26 cellular contexts compared by ENCODE assay signal in the genomic region with DNA sequence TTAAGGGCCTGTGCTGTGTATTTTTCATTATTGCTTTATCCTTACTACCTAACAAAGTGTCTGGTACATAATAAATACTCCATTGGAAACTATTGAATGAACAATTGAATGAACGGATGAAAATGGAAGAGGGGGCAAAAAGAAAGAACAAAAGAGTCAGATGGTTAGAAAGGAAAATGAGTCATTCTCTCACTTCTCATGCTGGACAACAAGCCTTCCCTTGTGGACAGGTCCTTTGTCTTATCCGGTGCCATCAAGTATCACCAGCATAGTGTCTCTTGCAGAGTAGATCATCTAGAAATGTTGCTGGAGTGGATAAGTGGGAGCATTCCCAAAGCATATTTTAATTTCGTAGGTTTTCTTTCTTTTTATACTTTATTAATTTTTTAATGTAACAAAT.
A peak's percentile ranks its signal among the peaks of the same experiment; 100 is the strongest.
DNase-seq lines count a peak whose midpoint lies in the region; ATAC-seq, FAIRE-seq and TF ChIP-seq lines count a peak whose summit lies in the region.
"Had no signal": no experiment of that assay in that cellular context is flagged by ENCODE, and none has a peak within 500 bp of the region (broad histone marks: within the 10 kb centered on the region; RNA-seq: fewer than 3 reads in every experiment).

No MANE protein-coding gene starts in this region.

- no peaks in the 10 kb centered on the region for H3K4me1 Mint-ChIP-seq in type B pancreatic cell (ENCODE audit: unreplicated experiment)
- peaks cover 18% of the 10 kb centered on the region for H3K4me1 Mint-ChIP-seq in activated CD4-positive, alpha-beta memory T cell treated with anti-CD3 and anti-CD28 coated beads, Interleukin-2, amount 10 ng/mL, durations not matched to agents 7 days and 5 days

- no peaks in the 10 kb centered on the region for H3K27me3 ChIP-seq in GM23248 (replicated peaks; ENCODE audit: insufficient read depth)
- H3K27me3 ChIP-seq in K562 (ENCODE audit: control insufficient read depth in 2 of 2, insufficient read depth in 2 of 2, low read length in 2 of 2), result no peaks in the 10 kb centered on the region
- H3K27me3 ChIP-seq: BLaER1 had no signal

- peaks cover 58% of the 10 kb centered on the region for H3F3A ChIP-seq in GM23248 (ENCODE audit: insufficient read depth)

- H3K4me3 Mint-ChIP-seq in type B pancreatic cell, result no peak overlapping the region
- no peak overlapping the region for H3K4me3 Mint-ChIP-seq in activated CD4-positive, alpha-beta memory T cell treated with anti-CD3 and anti-CD28 coated beads, Interleukin-2, amount 10 ng/mL, durations not matched to agents 7 days and 5 days
- H3K4me3 Mint-ChIP-seq: CD4-positive, alpha-beta memory T cell had no signal

- peaks cover 92% of the 10 kb centered on the region for H3K79me2 ChIP-seq in GM23248 (ENCODE audit: insufficient read depth)
- H3K79me2 ChIP-seq in K562 (ENCODE audit: control insufficient read depth, insufficient read depth, low read length), result no peaks in the 10 kb centered on the region

- H3K27ac Mint-ChIP-seq in type B pancreatic cell, result peak overlapping the region; percentile 15
- no peak overlapping the region for H3K27ac Mint-ChIP-seq in activated CD4-positive, alpha-beta memory T cell treated with anti-CD3 and anti-CD28 coated beads, Interleukin-2, amount 10 ng/mL, durations not matched to agents 7 days and 5 days

- peaks cover 28% of the 10 kb centered on the region for H3K36me3 Mint-ChIP-seq in type B pancreatic cell
- H3K36me3 Mint-ChIP-seq in activated CD4-positive, alpha-beta memory T cell treated with anti-CD3 and anti-CD28 coated beads, Interleukin-2, amount 10 ng/mL, durations not matched to agents 7 days and 5 days (ENCODE audit: low read depth), result peaks cover 54% of the 10 kb centered on the region

- WGBS in GM23248 (ENCODE audit: low coverage in 1 of 2, low lambda C conversion rate in 2 of 2, missing lambda C conversion rate in 2 of 2), 2 experiments, result 97 to 99% methylated on average over 3 of the region's 3 CpGs
- WGBS in K562 (ENCODE audit: insufficient coverage, low coverage, missing lambda C conversion rate), result 55% methylated on average over 3 of the region's 3 CpGs

- no peak for ATAC-seq in K562

- no peaks in the 10 kb centered on the region for H3K9me3 Mint-ChIP-seq in type B pancreatic cell
- peaks cover 2% of the 10 kb centered on the region for H3K9me3 Mint-ChIP-seq in activated CD4-positive, alpha-beta memory T cell treated with anti-CD3 and anti-CD28 coated beads, Interleukin-2, amount 10 ng/mL, durations not matched to agents 7 days and 5 days
- H3K9me3 Mint-ChIP-seq: CD4-positive, alpha-beta memory T cell had no signal

- H3K4me3 ChIP-seq in GM23248, result no peak overlapping the region
- H3K4me3 ChIP-seq in K562, result no peak overlapping the region
- H3K4me3 ChIP-seq: BLaER1 had no signal

- no peaks in the 10 kb centered on the region for H3K27me3 Mint-ChIP-seq in type B pancreatic cell
- H3K27me3 Mint-ChIP-seq in activated CD4-positive, alpha-beta memory T cell treated with anti-CD3 and anti-CD28 coated beads, Interleukin-2, amount 10 ng/mL, durations not matched to agents 7 days and 5 days, result no peaks in the 10 kb centered on the region
- H3K27me3 Mint-ChIP-seq: CD4-positive, alpha-beta memory T cell had no signal

- TF ChIP-seq CTCF in K562 (IDR thresholded peaks at IDR 0.05 in 2 of 3, conservative IDR thresholded peaks at IDR 0.05 in 1 of 3; ENCODE audit: insufficient read depth in 2 of 3, low read depth in 1 of 3, low read length in 3 of 3) (no peak), type B pancreatic cell (conservative IDR thresholded peaks at IDR 0.05) (no peak)

- BruUV-seq in K562 (replicated peaks; lab: Mats Ljungman, UMichigan), result no TSS peak

- CTCF ChIA-PET in K562 (lab: Yijun Ruan, JAX; ENCODE audit: low intra/inter-chr PET ratio), result no interaction called here
- CTCF ChIA-PET in activated CD4-positive, alpha-beta memory T cell treated with anti-CD3 and anti-CD28 coated beads, Interleukin-2, amount 10 ng/mL, durations not matched to agents 7 days and 5 days (lab: Charles Lee), result no interaction called here

- H3K36me3 ChIP-seq in GM23248 (ENCODE audit: low read depth) (peaks cover 50% of the 10 kb centered on the region), K562 (ENCODE audit: control insufficient read depth, insufficient read depth, low read length) (0 out of 3 replicates have a peak, but pooled peaks cover 7% of the 10 kb centered on the region)

- in situ Hi-C loops in GM23248 (cut with MboI), result no loop called here
- in situ Hi-C loops in K562 (cut with MboI), result no loop called here

- H3K9me2 ChIP-seq in GM23248 (ENCODE audit: insufficient read depth), result no peaks in the 10 kb centered on the region

- H3K9me3 ChIP-seq in GM23248 (ENCODE audit: low read depth), result no peaks in the 10 kb centered on the region
- no peaks in the 10 kb centered on the region for H3K9me3 ChIP-seq in K562 (replicated peaks; ENCODE audit: control insufficient read depth, insufficient read depth, low read depth, low read length)

- H3K4me2 ChIP-seq in GM23248 (ENCODE audit: unreplicated experiment), result no peak overlapping the region
- no peak overlapping the region for H3K4me2 ChIP-seq in K562 (ENCODE audit: insufficient read depth, low read length)
- H3K4me2 ChIP-seq: BLaER1 had no signal

- DNase-seq in GM23248 (no peak), K562 (ENCODE audit: extremely low read depth in 1 of 4, low spot score in 3 of 4) (no peak), medulla oblongata (ENCODE audit: extremely low spot score) (peak; percentile 48), type B pancreatic cell (ENCODE audit: extremely low spot score, unreplicated experiment) (no peak), NAMALWA (ENCODE audit: low spot score) (no peak), CD1c-positive myeloid dendritic cell (ENCODE audit: extremely low spot score) (no peak)
- no peak for DNase-seq in activated CD4-positive, alpha-beta memory T cell treated with anti-CD3 and anti-CD28 coated beads, Interleukin-2, amount 10 ng/mL, durations not matched to agents 7 days and 5 days
- DNase-seq: Calu3; CD4-positive, alpha-beta memory T cell; DMS153; GOT3; HCEC 1CT; KG1; NCI-H1092 treated with DMSO at 0.1 percent for 48 hours; NCI-H146; NCI-H2029; NCI-H2227 treated with DMSO at 0.1 percent for 48 hours; NCI-H510A; NCI-H774; NK-92 treated with Interleukin-12 subunit alpha and Interleukin-12 subunit beta, amount 100 ng/mL, for 24 hours; SHP77 treated with DMSO at 0.1 percent for 48 hours had no signal

- no peak for TF ChIP-seq EP300 in K562 (IDR thresholded peaks at IDR 0.05; ENCODE audit: low read length)

- TF ChIP-seq RAD21 in K562 (CRISPR knock-in tag; conservative IDR thresholded peaks at IDR 0.05 in 1 of 2, IDR thresholded peaks at IDR 0.05 in 1 of 2), result no peak

- H3K4me1 ChIP-seq in GM23248 (ENCODE audit: insufficient read depth) (no peaks in the 10 kb centered on the region; the same call in 1 of the 2 replicates), K562 (replicated peaks in 1 of 2; ENCODE audit: control insufficient read depth in 2 of 2, insufficient read depth in 2 of 2, low read length in 2 of 2) (peaks cover 3 to 9% of the 10 kb centered on the region in 2 experiments; a peak in 3 of 5 replicates)
- H3K4me1 ChIP-seq: BLaER1 had no signal

- H3K9ac ChIP-seq in GM23248, result no peak overlapping the region
- H3K9ac ChIP-seq in K562 (ENCODE audit: insufficient read depth in 1 of 2, low read depth in 2 of 2, low read length in 2 of 2), result no peak overlapping the region
- H3K9ac ChIP-seq: BLaER1 had no signal

- TF ChIP-seq POLR2A in K562 (conservative IDR thresholded peaks at IDR 0.05), result no peak

- H3K9me1 ChIP-seq in K562 (ENCODE audit: control insufficient read depth, insufficient read depth, low read length), result no peaks in the 10 kb centered on the region

- intact Hi-C loops in K562 (cut with micrococcal nuclease), result no loop called here

- H4K20me1 ChIP-seq in GM23248 (ENCODE audit: insufficient read depth) (peaks cover 3% of the 10 kb centered on the region; the same call in 1 of the 2 replicates), K562 (replicated peaks; ENCODE audit: control insufficient read depth, insufficient read depth, low read length) (no peaks in the 10 kb centered on the region)
- H4K20me1 ChIP-seq: BLaER1 had no signal

- POLR2A ChIA-PET in K562 (lab: Yijun Ruan, JAX), result no interaction called here
- POLR2A ChIA-PET in activated CD4-positive, alpha-beta memory T cell treated with anti-CD3 and anti-CD28 coated beads, Interleukin-2, amount 10 ng/mL, durations not matched to agents 7 days and 5 days (lab: Charles Lee), result no interaction called here

- peak; percentile 42 for FAIRE-seq in K562 (lab: Jason Lieb, UNC)
- FAIRE-seq: GM12892, GM18507 had no signal

- H3K27ac ChIP-seq in GM23248 (0 out of 2 replicates have a peak overlapping the region, but pooled peaks have one; percentile 3), K562 (ENCODE audit: extremely low read depth, low read depth, low read length) (no peak overlapping the region)
- H3K27ac ChIP-seq: BLaER1, HL-60, RWPE1 had no signal

- no peak overlapping the region for H2AFZ ChIP-seq in GM23248
- H2AFZ ChIP-seq in K562 (ENCODE audit: low read depth, low read length), result no peak overlapping the region

TF ChIP-seq in K562, 482 proteins besides CTCF, POLR2A, EP300 and RAD21 (continues in another document):
- TF ChIP-seq MCM3 (IDR thresholded peaks at IDR 0.05) (no peak), U2AF1 (optimal IDR thresholded peaks at IDR 0.05; ENCODE audit: low read depth, low read length) (no peak), WHSC1 (IDR thresholded peaks at IDR 0.05; ENCODE audit: low read length) (no peak), PREB (CRISPR knock-in tag; IDR thresholded peaks at IDR 0.05) (no peak), ETV5 (CRISPR knock-in tag; IDR thresholded peaks at IDR 0.05; ENCODE audit: low read depth) (no peak), ZNF586 (CRISPR knock-in tag; conservative IDR thresholded peaks at IDR 0.05) (no peak), GTF2B (IDR thresholded peaks at IDR 0.05; ENCODE audit: extremely low read depth, insufficient read length) (no peak), TRIM24 (IDR thresholded peaks at IDR 0.05) (no peak), HDAC2 (IDR thresholded peaks at IDR 0.05) (no peak)
